38 cellular contexts compared by ENCODE assay signal in genomic region chr7:124690840-124691239, GRCh38.
"Had no signal": no experiment of that assay in that cellular context is flagged by ENCODE, and none has a peak within 500 bp of the region (broad histone marks: within the 10 kb centered on the region; RNA-seq: fewer than 3 reads in every experiment).

No MANE protein-coding gene starts in this region.

- H3K9me3 Mint-ChIP-seq: activated naive CD4-positive, alpha-beta T cell treated with anti-CD3 and anti-CD28 coated beads, Interleukin-2, amount 50 U/mL, for 24 hours; activated naive CD8-positive, alpha-beta T cell treated with anti-CD3 and anti-CD28 coated beads, Interleukin-2, amount 50 U/mL, for 24 hours; activated T-cell treated with anti-CD3 and anti-CD28 coated beads, Interleukin-2, amount 50 U/mL, for 24 hours; activated T-helper 1 cell treated with anti-CD3 and anti-CD28 coated beads, Interleukin-12 subunit alpha, Interleukin-12 subunit beta, Interleukin-2, Interleukin-4 antibody, amounts not matched to agents 30 ng/mL and 10 ng/mL and 1 ng/mL, durations not matched to agents 14 hours and 24 hours and 36 hours; activated T-helper 2 cell treated with anti-CD3 and anti-CD28 coated beads, Interferon-gamma antibody, Interleukin-2, Interleukin-4, amounts not matched to agents 10 μg/mL and 5 μg/mL and 100 μg/mL, durations not matched to agents 14 hours and 24 hours and 36 hours had no signal

- H3K9me3 ChIP-seq: adrenal gland, ascending aorta, body of pancreas, breast epithelium had no signal

- DNase-seq: activated effector memory CD4-positive, alpha-beta T cell treated with anti-CD3 and anti-CD28 coated beads, Interleukin-2, amount 50 U/mL, for 16 hours; activated effector memory CD4-positive, alpha-beta T cell treated with Interleukin-2 at 50 U/mL for 16 hours; activated gamma-delta T cell; activated gamma-delta T cell treated with Interleukin-2 at 50 U/mL for 16 hours; activated naive CD4-positive, alpha-beta T cell; activated naive CD4-positive, alpha-beta T cell treated with anti-CD3 and anti-CD28 coated beads for 36 hours; activated naive CD4-positive, alpha-beta T cell treated with anti-CD3 and anti-CD28 coated beads, Interleukin-2, amount 10 ng/mL, durations not matched to agents 7 days and 5 days; activated naive CD4-positive, alpha-beta T cell treated with anti-CD3 and anti-CD28 coated beads, Interleukin-2, amount 50 U/mL, for 16 hours; activated naive CD4-positive, alpha-beta T cell treated with Interleukin-2 at 50 U/mL for 16 hours; activated naive CD8-positive, alpha-beta T cell treated with anti-CD3 and anti-CD28 coated beads for 36 hours; activated naive CD8-positive, alpha-beta T cell treated with anti-CD3 and anti-CD28 coated beads, Interleukin-2, amount 10 ng/mL, durations not matched to agents 7 days and 5 days; activated naive CD8-positive, alpha-beta T cell treated with anti-CD3 and anti-CD28 coated beads, Interleukin-2, amount 50 U/mL, for 24 hours; activated T-cell treated with anti-CD3 and anti-CD28 coated beads, Interleukin-2, amount 50 U/mL, for 1 hour; activated T-cell treated with anti-CD3 and anti-CD28 coated beads, Interleukin-2, amount 50 U/mL, for 24 hours; activated T-cell treated with anti-CD3 and anti-CD28 coated beads, Interleukin-2, amount 50 U/mL, for 4 hours; activated T-cell treated with anti-CD3 and anti-CD28 coated beads, Interleukin-2, amount 50 U/mL, for 48 hours; activated T-cell treated with anti-CD3 and anti-CD28 coated beads, Interleukin-2, amount 50 U/mL, for 72 hours; adrenal gland; amniotic stem cell; amygdala; anterior cingulate cortex; aorta; body of pancreas; brain microvascular endothelial cell; caudate nucleus; central memory CD4-positive, alpha-beta T cell; cerebellar nuclear complex had no signal

- H3K27me3 ChIP-seq: adrenal gland, ascending aorta, body of pancreas, brain microvascular endothelial cell, breast epithelium, cardiac muscle cell had no signal

- H3K36me3 Mint-ChIP-seq: activated naive CD4-positive, alpha-beta T cell treated with anti-CD3 and anti-CD28 coated beads, Interleukin-2, amount 10 ng/mL, durations not matched to agents 7 days and 5 days; activated naive CD4-positive, alpha-beta T cell treated with anti-CD3 and anti-CD28 coated beads, Interleukin-2, amount 50 U/mL, for 24 hours; activated naive CD4-positive, alpha-beta T cell treated with anti-CD3 and anti-CD28 coated beads, Interleukin-2, amount 50 U/mL, for 72 hours; activated naive CD8-positive, alpha-beta T cell; activated naive CD8-positive, alpha-beta T cell treated with anti-CD3 and anti-CD28 coated beads for 36 hours; activated naive CD8-positive, alpha-beta T cell treated with anti-CD3 and anti-CD28 coated beads, Interleukin-2, amount 10 ng/mL, durations not matched to agents 7 days and 5 days; brain had no signal

- H3K27me3 Mint-ChIP-seq: activated naive CD4-positive, alpha-beta T cell treated with anti-CD3 and anti-CD28 coated beads, Interleukin-2, amount 10 ng/mL, durations not matched to agents 7 days and 5 days; activated naive CD4-positive, alpha-beta T cell treated with anti-CD3 and anti-CD28 coated beads, Interleukin-2, amount 50 U/mL, for 24 hours; activated naive CD8-positive, alpha-beta T cell; activated naive CD8-positive, alpha-beta T cell treated with anti-CD3 and anti-CD28 coated beads for 36 hours; activated naive CD8-positive, alpha-beta T cell treated with anti-CD3 and anti-CD28 coated beads, Interleukin-2, amount 10 ng/mL, durations not matched to agents 7 days and 5 days; activated naive CD8-positive, alpha-beta T cell treated with anti-CD3 and anti-CD28 coated beads, Interleukin-2, amount 50 U/mL, for 24 hours; activated T-cell treated with anti-CD3 and anti-CD28 coated beads, Interleukin-2, amount 50 U/mL, for 24 hours; activated T-helper 17 cell treated with anti-CD3 and anti-CD28 coated beads, Interleukin-2, amount 50 U/mL, for 72 hours; central memory CD8-positive, alpha-beta T cell had no signal

- H3K36me3 ChIP-seq: adrenal gland, ascending aorta, brain microvascular endothelial cell, breast epithelium, cardiac muscle cell had no signal

- H3K4me1 Mint-ChIP-seq: activated naive CD4-positive, alpha-beta T cell treated with anti-CD3 and anti-CD28 coated beads, Interleukin-2, amount 10 ng/mL, durations not matched to agents 7 days and 5 days; activated naive CD4-positive, alpha-beta T cell treated with anti-CD3 and anti-CD28 coated beads, Interleukin-2, amount 50 U/mL, for 24 hours; activated naive CD8-positive, alpha-beta T cell treated with anti-CD3 and anti-CD28 coated beads for 36 hours; activated naive CD8-positive, alpha-beta T cell treated with anti-CD3 and anti-CD28 coated beads, Interleukin-2, amount 10 ng/mL, durations not matched to agents 7 days and 5 days; activated naive CD8-positive, alpha-beta T cell treated with anti-CD3 and anti-CD28 coated beads, Interleukin-2, amount 50 U/mL, for 24 hours; activated T-helper 17 cell treated with anti-CD3 and anti-CD28 coated beads, Interleukin-2, amount 50 U/mL, for 72 hours; brain; central memory CD8-positive, alpha-beta T cell had no signal

- H3K4me1 ChIP-seq: adrenal gland, ascending aorta, body of pancreas, breast epithelium had no signal

- ATAC-seq: activated naive CD4-positive, alpha-beta T cell treated with anti-CD3 and anti-CD28 coated beads, Interleukin-2, amount 50 U/mL, for 72 hours; activated naive CD8-positive, alpha-beta T cell treated with anti-CD3 and anti-CD28 coated beads, Interleukin-2, amount 50 U/mL, for 24 hours; activated T-cell treated with anti-CD3 and anti-CD28 coated beads, Interleukin-2, amount 50 U/mL, for 4 hours; activated T-cell treated with anti-CD3 and anti-CD28 coated beads, Interleukin-2, amount 50 U/mL, for 72 hours; activated T-helper 17 cell treated with anti-CD3 and anti-CD28 coated beads, Interleukin-2, amount 50 U/mL, for 72 hours; body of pancreas had no signal

- H3K4me3 ChIP-seq: adrenal gland, ascending aorta, body of pancreas, breast epithelium, cardiac muscle cell had no signal

- H3K27ac ChIP-seq: adrenal gland, ascending aorta, body of pancreas, brain microvascular endothelial cell, breast epithelium, cardiac muscle cell had no signal

- H3K4me3 Mint-ChIP-seq: activated naive CD4-positive, alpha-beta T cell treated with anti-CD3 and anti-CD28 coated beads for 36 hours; activated naive CD4-positive, alpha-beta T cell treated with anti-CD3 and anti-CD28 coated beads, Interleukin-2, amount 10 ng/mL, durations not matched to agents 7 days and 5 days; activated naive CD4-positive, alpha-beta T cell treated with anti-CD3 and anti-CD28 coated beads, Interleukin-2, amount 50 U/mL, for 24 hours; activated naive CD8-positive, alpha-beta T cell; activated naive CD8-positive, alpha-beta T cell treated with anti-CD3 and anti-CD28 coated beads for 36 hours; activated naive CD8-positive, alpha-beta T cell treated with anti-CD3 and anti-CD28 coated beads, Interleukin-2, amount 10 ng/mL, durations not matched to agents 7 days and 5 days; activated naive CD8-positive, alpha-beta T cell treated with anti-CD3 and anti-CD28 coated beads, Interleukin-2, amount 50 U/mL, for 24 hours; activated T-cell treated with anti-CD3 and anti-CD28 coated beads, Interleukin-2, amount 50 U/mL, for 24 hours; activated T-cell treated with anti-CD3 and anti-CD28 coated beads, Interleukin-2, amount 50 U/mL, for 4 hours; activated T-cell treated with anti-CD3 and anti-CD28 coated beads, Interleukin-2, amount 50 U/mL, for 72 hours; activated T-helper 1 cell treated with anti-CD3 and anti-CD28 coated beads, Interleukin-12 subunit alpha, Interleukin-12 subunit beta, Interleukin-2, Interleukin-4 antibody, amounts not matched to agents 30 ng/mL and 10 ng/mL and 1 ng/mL, durations not matched to agents 14 hours and 24 hours and 36 hours; activated T-helper 17 cell treated with anti-CD3 and anti-CD28 coated beads, Interleukin-2, amount 50 U/mL, for 72 hours; brain; central memory CD8-positive, alpha-beta T cell had no signal

- H3K27ac Mint-ChIP-seq: activated naive CD4-positive, alpha-beta T cell treated with anti-CD3 and anti-CD28 coated beads for 36 hours; activated naive CD4-positive, alpha-beta T cell treated with anti-CD3 and anti-CD28 coated beads, Interleukin-2, amount 10 ng/mL, durations not matched to agents 7 days and 5 days; activated naive CD4-positive, alpha-beta T cell treated with anti-CD3 and anti-CD28 coated beads, Interleukin-2, amount 50 U/mL, for 24 hours; activated naive CD4-positive, alpha-beta T cell treated with anti-CD3 and anti-CD28 coated beads, Interleukin-2, amount 50 U/mL, for 72 hours; activated naive CD8-positive, alpha-beta T cell; activated naive CD8-positive, alpha-beta T cell treated with anti-CD3 and anti-CD28 coated beads for 36 hours; activated naive CD8-positive, alpha-beta T cell treated with anti-CD3 and anti-CD28 coated beads, Interleukin-2, amount 10 ng/mL, durations not matched to agents 7 days and 5 days; activated naive CD8-positive, alpha-beta T cell treated with anti-CD3 and anti-CD28 coated beads, Interleukin-2, amount 50 U/mL, for 24 hours; activated T-cell treated with anti-CD3 and anti-CD28 coated beads, Interleukin-2, amount 50 U/mL, for 24 hours; activated T-cell treated with anti-CD3 and anti-CD28 coated beads, Interleukin-2, amount 50 U/mL, for 72 hours; activated T-helper 1 cell treated with anti-CD3 and anti-CD28 coated beads, Interleukin-12 subunit alpha, Interleukin-12 subunit beta, Interleukin-2, Interleukin-4 antibody, amounts not matched to agents 30 ng/mL and 10 ng/mL and 1 ng/mL, durations not matched to agents 14 hours and 24 hours and 36 hours; activated T-helper 17 cell treated with anti-CD3 and anti-CD28 coated beads, Interleukin-2, amount 50 U/mL, for 72 hours; activated T-helper 2 cell treated with anti-CD3 and anti-CD28 coated beads, Interferon-gamma antibody, Interleukin-2, Interleukin-4, amounts not matched to agents 10 μg/mL and 5 μg/mL and 100 μg/mL, durations not matched to agents 14 hours and 24 hours and 36 hours; brain had no signal
